1 cellular context compared by ENCODE assay signal in the genomic region with DNA sequence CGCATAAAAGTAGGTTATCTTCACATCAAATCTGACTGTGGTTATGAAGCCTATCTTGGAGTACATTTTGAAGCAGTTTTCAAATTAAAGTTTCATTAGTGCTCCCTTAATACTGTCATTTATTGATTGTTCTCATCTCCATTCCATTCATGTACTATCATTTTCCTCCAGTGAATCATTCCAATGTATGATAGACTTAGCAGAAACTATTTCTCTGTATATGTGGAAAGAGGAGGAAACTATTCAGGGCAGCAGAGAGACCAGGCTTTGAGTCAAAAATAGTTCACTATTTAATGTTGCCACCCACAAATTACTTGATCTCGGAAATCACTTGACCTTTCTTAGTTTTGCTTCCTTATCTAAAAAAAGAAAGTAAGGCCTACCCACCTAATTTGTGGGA.
TF ChIP-seq lines count a peak whose summit lies in the region.

No MANE protein-coding gene starts in this region.

TF ChIP-seq in SK-N-SH, 30 proteins besides CTCF, POLR2A, EP300 and RAD21:
- TF ChIP-seq RCOR1 (IDR thresholded peaks at IDR 0.05; ENCODE audit: low read length) (no peak), JUND (IDR thresholded peaks at IDR 0.05) (peak; percentile 13; the same call in 1 of the 2 replicates)
- TF ChIP-seq, protein P1, sequence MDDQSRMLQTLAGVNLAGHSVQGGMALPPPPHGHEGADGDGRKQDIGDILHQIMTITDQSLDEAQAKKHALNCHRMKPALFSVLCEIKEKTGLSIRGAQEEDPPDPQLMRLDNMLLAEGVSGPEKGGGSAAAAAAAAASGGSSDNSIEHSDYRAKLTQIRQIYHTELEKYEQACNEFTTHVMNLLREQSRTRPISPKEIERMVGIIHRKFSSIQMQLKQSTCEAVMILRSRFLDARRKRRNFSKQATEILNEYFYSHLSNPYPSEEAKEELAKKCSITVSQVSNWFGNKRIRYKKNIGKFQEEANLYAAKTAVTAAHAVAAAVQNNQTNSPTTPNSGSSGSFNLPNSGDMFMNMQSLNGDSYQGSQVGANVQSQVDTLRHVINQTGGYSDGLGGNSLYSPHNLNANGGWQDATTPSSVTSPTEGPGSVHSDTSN (IDR thresholded peaks at IDR 0.05): peak; percentile 19; the same call in 1 of the 2 replicates
